ENCODE assay signal across 9 cellular contexts in the genomic region with DNA sequence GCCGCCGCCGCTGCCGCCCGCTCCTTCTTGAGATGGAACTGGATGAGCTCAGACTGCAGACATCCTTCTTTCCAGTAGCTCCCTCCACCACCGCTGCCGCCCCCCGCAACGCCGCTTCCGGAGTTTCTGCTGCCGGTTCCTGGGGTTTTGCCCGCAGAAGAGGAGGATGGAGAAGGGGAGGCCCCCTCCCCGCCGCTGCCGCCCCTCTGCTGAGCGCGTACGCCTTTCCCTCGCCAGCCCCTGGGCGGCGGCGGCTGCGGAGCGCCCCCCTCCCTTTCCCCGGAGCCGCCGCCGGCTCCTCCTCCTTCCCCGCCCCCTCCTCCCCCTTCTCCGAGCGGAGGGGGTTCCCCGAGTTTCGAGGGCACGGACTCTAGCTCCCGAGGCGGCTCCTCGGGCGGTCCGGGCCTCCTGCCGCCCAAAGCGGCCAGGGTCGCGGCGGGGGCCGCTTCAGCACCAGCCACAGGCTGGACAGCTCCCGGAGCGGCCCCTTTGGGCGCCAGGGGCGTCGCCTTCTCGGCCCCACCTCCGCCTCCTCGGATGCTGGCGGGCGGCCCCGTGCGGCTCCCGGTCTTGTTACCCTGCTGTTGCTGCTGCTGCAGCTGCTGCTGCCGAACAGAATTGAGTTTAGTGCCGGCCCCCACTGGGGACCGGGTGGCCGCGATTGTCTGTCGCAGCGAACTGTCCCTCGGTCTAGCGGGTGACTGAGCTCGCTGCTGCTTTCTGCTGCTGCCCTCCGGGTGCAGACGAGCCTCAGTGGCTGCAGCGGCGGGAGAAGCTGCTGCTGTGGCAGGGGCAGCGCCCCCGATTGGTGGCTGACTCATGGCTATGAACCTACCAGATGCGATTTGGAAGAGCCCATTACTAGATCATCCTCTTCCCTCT. TPM values are rescaled to one million over a fixed set of nuclear protein-coding genes. Genes with fewer than 3 reads are reported as not detected.
DNase-seq lines count a peak whose midpoint lies in the region; ATAC-seq and TF ChIP-seq lines count a peak whose summit lies in the region.
"Had no signal": no experiment of that assay in that cellular context is flagged by ENCODE, and none has a peak within 500 bp of the region (broad histone marks: within the 10 kb centered on the region; RNA-seq: fewer than 3 reads in every experiment).

No MANE protein-coding gene starts in this region.

- peaks cover 42% of the 10 kb centered on the region for H3K27me3 ChIP-seq in HUES64 (ENCODE audit: insufficient read depth, low read length)
- H3K27me3 ChIP-seq in thyroid gland: peaks cover 12% of the 10 kb centered on the region

- under 1% methylated on average over 72 of the region's 76 CpGs for WGBS in HUES64
- 2% methylated on average over 20 to 22 of the region's 76 CpGs for WGBS in thyroid gland, 2 donors

- TF ChIP-seq POLR2A in thyroid gland (IDR thresholded peaks at IDR 0.05): no peak

- H3K36me3 ChIP-seq in HUES64 (ENCODE audit: insufficient read depth, low read length) (peaks cover 26% of the 10 kb centered on the region), thyroid gland (no peaks in the 10 kb centered on the region)
- H3K36me3 ChIP-seq: neutrophil had no signal

- H3K9ac ChIP-seq in HUES64 (ENCODE audit: low read depth, low read length): peak overlapping the region; percentile 15; the same call in 1 of the 2 replicates

- H3K27ac ChIP-seq in HUES64 (ENCODE audit: low read depth, low read length) (peak overlapping the region; percentile 41; the same call in 1 of the 2 replicates), thyroid gland (no peak overlapping the region)
- H3K27ac ChIP-seq: neutrophil had no signal

- intact Hi-C loops in thyroid gland (cut with DNase I): no loop called here

- H3K4me1 ChIP-seq in HUES64 (ENCODE audit: insufficient read depth, low read length): peaks cover 17% of the 10 kb centered on the region
- peaks cover 11 to 21% of the 10 kb centered on the region in 2 donors for H3K4me1 ChIP-seq in thyroid gland

- H3K4me3 ChIP-seq in HUES64 (ENCODE audit: low read length): peak overlapping the region; percentile 76
- H3K4me3 ChIP-seq in thyroid gland (replicated peaks in 1 of 3): peak overlapping the region; percentile 16 to 68 (median 48)

- DNase-seq in DMS114 treated with DMSO at 0.1 percent for 48 hours (lab: John Stamatoyannopoulos, UW; ENCODE audit: unreplicated experiment): peak; percentile 70
- DNase-seq in RPMI7951 (ENCODE audit: low read depth): peak; percentile 76
- DNase-seq in activated gamma-delta T cell treated with anti-CD3 and anti-CD28 coated beads, Interleukin-2, amount 50 U/mL, for 16 hours (ENCODE audit: low read depth): peak; percentile 48
- DNase-seq in germinal center (ENCODE audit: low spot score): peak; percentile 72
- no peak for DNase-seq in omental fat pad (ENCODE audit: low spot score)
- DNase-seq in thyroid gland: peak; percentile 64 to 71

- ATAC-seq in GM21526 (IDR thresholded peaks at IDR 0.05; ENCODE audit: low FRiP score, unreplicated experiment) (peak; percentile 66), omental fat pad (ENCODE audit: low FRiP score) (peak; percentile 72)

- TF ChIP-seq CTCF in omental fat pad (IDR thresholded peaks at IDR 0.05) (no peak), thyroid gland (IDR thresholded peaks at IDR 0.05) (no peak)

- H3K9me3 ChIP-seq in HUES64 (ENCODE audit: insufficient read depth, low read depth, low read length) (no peaks in the 10 kb centered on the region), thyroid gland (no peaks in the 10 kb centered on the region)
- H3K9me3 ChIP-seq: neutrophil had no signal

RNA-seq across cellular contexts. Expression of gene KIAA0408, which starts 56.8 kb away (rescaled TPM):
- 6.2 TPM for polyA plus RNA-seq in HUES64 (2013, experiment 1 of 2)
- 4.2 TPM for polyA plus RNA-seq in HUES64 (2013, experiment 2 of 2)
- 2.5 and 2.6 TPM in 2 replicates for total RNA-seq in RPMI7951 (2014; rRNA removed; shearing (Covaris generic))
- total RNA-seq in omental fat pad (10 to 100 TPM in 2 of 4 donors, 1 to 10 TPM in 2; 4.7 to 15.3 (median 9.0) TPM), thyroid gland (1 to 10 TPM in 3 of 4 donors, under 1 TPM in 1; 0.38 to 3.6 (median 1.7) TPM)
